21 cellular contexts compared by ENCODE assay signal in genomic region chr10:130806426-130806825, GRCh38.
"Had no signal": no experiment of that assay in that cellular context is flagged by ENCODE, and none has a peak within 500 bp of the region (broad histone marks: within the 10 kb centered on the region; RNA-seq: fewer than 3 reads in every experiment).

No MANE protein-coding gene starts in this region.

- H3K9ac ChIP-seq: neural progenitor cell had no signal

- H2AFZ ChIP-seq: neural progenitor cell had no signal

- H3K27ac ChIP-seq: epithelial cell of prostate, esophagus squamous epithelium, neural progenitor cell, skin epidermis, upper lobe of left lung had no signal

- H3K4me1 ChIP-seq: esophagus squamous epithelium, upper lobe of left lung had no signal

- H3K36me3 ChIP-seq: esophagus squamous epithelium, neural progenitor cell, upper lobe of left lung had no signal

- H3K4me3 ChIP-seq: esophagus squamous epithelium, neural progenitor cell, skin epidermis, upper lobe of left lung had no signal

- ATAC-seq: activated CD4-positive, alpha-beta T cell treated with anti-CD3 and anti-CD28 coated beads for 36 hours; activated T-cell treated with anti-CD3 and anti-CD28 coated beads, Interleukin-2, amount 50 U/mL, for 4 hours; activated T-helper 17 cell treated with anti-CD3 and anti-CD28 coated beads, Interleukin-2, amount 50 U/mL, for 72 hours; natural killer cell; sciatic nerve; stimulated activated memory B cell treated with anti-CD40 and anti-IgM and Interleukin-4, amounts not matched to agents 10 μg/mL and 1 μg/mL and 100 μg/mL, for 72 hours; stimulated activated naive CD8-positive, alpha-beta T cell treated with anti-CD3 and anti-CD28 coated beads, Interleukin-15, amount 100 ng/mL, for 72 hours had no signal

- H3K27me3 ChIP-seq: neural progenitor cell, upper lobe of left lung had no signal

- H3K9me3 ChIP-seq: esophagus squamous epithelium, upper lobe of left lung had no signal

- H3K4me2 ChIP-seq: neural progenitor cell had no signal

- DNase-seq: activated CD4-positive, alpha-beta T cell treated with anti-CD3 and anti-CD28 coated beads for 36 hours; activated CD4-positive, CD25-positive, alpha-beta regulatory T cell; activated T-cell treated with anti-CD3 and anti-CD28 coated beads, Interleukin-2, amount 50 U/mL, for 4 hours; dermis blood vessel endothelial cell; effector CD4-positive, alpha-beta T cell; esophagus squamous epithelium; foreskin melanocyte; natural killer cell; posterior cingulate gyrus; stimulated activated CD4-positive, alpha-beta T cell treated with anti-CD3 and anti-CD28 coated beads, Interleukin-1b, Interleukin-23, amount 100 ng/mL, for 48 hours; stimulated activated CD4-positive, alpha-beta T cell treated with anti-CD3 and anti-CD28 coated beads, Interleukin-4, amount 100 ng/mL, for 4 hours; stimulated activated CD8-positive, alpha-beta memory T cell treated with anti-CD3 and anti-CD28 coated beads, Interleukin-4, amount 100 ng/mL, for 48 hours; stimulated activated naive CD8-positive, alpha-beta T cell treated with anti-CD3 and anti-CD28 coated beads, Interleukin-15, amount 100 ng/mL, for 72 hours; substantia nigra; upper lobe of left lung had no signal
